14 cellular contexts compared by ENCODE assay signal in the genomic region with DNA sequence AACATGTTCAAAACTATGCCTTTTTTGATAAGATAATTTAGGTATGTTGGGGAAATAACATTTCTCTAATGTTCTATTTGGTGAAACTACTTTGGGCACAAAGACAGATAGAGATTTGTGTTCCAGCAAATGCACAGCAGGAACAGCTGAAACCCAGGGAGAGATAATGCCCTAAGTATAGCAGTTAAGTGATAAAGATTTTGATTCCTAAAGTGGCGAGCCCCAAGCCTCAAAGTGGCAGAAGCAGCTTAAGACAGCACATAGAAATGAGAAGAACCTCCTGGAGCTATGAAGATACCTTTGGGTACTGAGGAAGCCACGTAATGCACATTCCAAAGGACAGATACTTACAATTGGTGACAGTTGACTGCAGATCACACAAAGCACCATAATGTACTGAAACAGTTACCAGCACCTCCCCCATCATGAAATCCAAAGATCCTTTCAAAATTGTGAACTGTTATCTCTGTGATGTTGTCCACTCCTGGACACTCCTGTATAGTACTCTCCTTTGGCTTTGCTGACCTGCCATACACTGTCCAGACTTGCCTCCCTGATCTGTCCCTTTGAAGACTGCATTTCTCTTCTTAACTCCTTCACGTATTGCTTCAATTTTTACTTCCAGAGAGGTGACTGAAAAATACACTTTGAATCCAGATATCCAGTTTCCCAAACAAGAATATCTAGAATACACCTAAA.
A peak's percentile ranks its signal among the peaks of the same experiment; 100 is the strongest.
DNase-seq lines count a peak whose midpoint lies in the region; TF ChIP-seq lines count a peak whose summit lies in the region.
"Had no signal": no experiment of that assay in that cellular context is flagged by ENCODE, and none has a peak within 500 bp of the region (broad histone marks: within the 10 kb centered on the region; RNA-seq: fewer than 3 reads in every experiment).

No MANE protein-coding gene starts in this region.

- peaks cover 14% of the 10 kb centered on the region for H3K9me3 Mint-ChIP-seq in chondrocyte (ENCODE audit: low read depth)
- H3K9me3 Mint-ChIP-seq: HFFc6 had no signal

- H3K27me3 ChIP-seq in cardiac muscle cell (no peaks in the 10 kb centered on the region), left ventricle myocardium inferior (ENCODE audit: low read depth) (no peaks in the 10 kb centered on the region)
- H3K27me3 ChIP-seq: BE2C had no signal

- no peaks in the 10 kb centered on the region for H3K9me3 ChIP-seq in cardiac muscle cell (ENCODE audit: low read depth)
- H3K9me3 ChIP-seq in left ventricle myocardium inferior (replicated peaks), result no peaks in the 10 kb centered on the region
- H3K9me3 ChIP-seq: A549, BE2C had no signal

- no peaks in the 10 kb centered on the region for H3K27me3 Mint-ChIP-seq in chondrocyte (ENCODE audit: low read depth)
- H3K27me3 Mint-ChIP-seq: CD4-positive, alpha-beta memory T cell had no signal

- H3K27ac ChIP-seq in cardiac muscle cell (peak overlapping the region; percentile 87), left ventricle myocardium inferior (replicated peaks) (peak overlapping the region; percentile 65)
- H3K27ac ChIP-seq: A549, C4-2B had no signal

- peak in 1 of 2 donors; percentile 17 for DNase-seq in cardiac muscle cell (ENCODE audit: low read depth in 1 of 2, low spot score in 1 of 2)
- no peak for DNase-seq in left ventricle myocardium inferior
- peak; percentile 22 for DNase-seq in myocyte (ENCODE audit: low read depth)
- no peak for DNase-seq in chondrocyte (ENCODE audit: low spot score)
- DNase-seq in NCI-H446 treated with DMSO at 0.1 percent for 48 hours (lab: John Stamatoyannopoulos, UW), result no peak
- DNase-seq in T-helper 9 cell, result no peak
- DNase-seq: BE2C; CD4-positive, alpha-beta memory T cell; DMS79; HCEC 1CT; HFFc6 had no signal

- H3K4me3 ChIP-seq in cardiac muscle cell, result no peak overlapping the region
- H3K4me3 ChIP-seq in left ventricle myocardium inferior, result peak overlapping the region; percentile 17
- H3K4me3 ChIP-seq: A549, GM12878 had no signal

- H3K4me1 Mint-ChIP-seq in chondrocyte (ENCODE audit: low read depth), result no peaks in the 10 kb centered on the region
- H3K4me1 Mint-ChIP-seq: CD4-positive, alpha-beta memory T cell had no signal

- intact Hi-C loops in left ventricle myocardium inferior (cut with micrococcal nuclease), result no loop called here

- no peaks in the 10 kb centered on the region for H3K36me3 ChIP-seq in cardiac muscle cell
- no peaks in the 10 kb centered on the region for H3K36me3 ChIP-seq in left ventricle myocardium inferior
- H3K36me3 ChIP-seq: BE2C had no signal

- H3K36me3 Mint-ChIP-seq in chondrocyte (ENCODE audit: low read depth), result no peaks in the 10 kb centered on the region
- H3K36me3 Mint-ChIP-seq: CD4-positive, alpha-beta memory T cell had no signal

- no peak overlapping the region for H3K27ac Mint-ChIP-seq in chondrocyte (ENCODE audit: unreplicated experiment)
- H3K27ac Mint-ChIP-seq: CD4-positive, alpha-beta memory T cell; HFFc6 had no signal

- no peak for TF ChIP-seq CTCF in cardiac muscle cell (IDR thresholded peaks at IDR 0.05; ENCODE audit: low read depth, low read length)
- no peak for TF ChIP-seq CTCF in left ventricle myocardium inferior (IDR thresholded peaks at IDR 0.05; ENCODE audit: borderline replicate concordance)
- TF ChIP-seq CTCF in chondrocyte (IDR thresholded peaks at IDR 0.05), result no peak

- peaks cover 44% of the 10 kb centered on the region for H3K4me1 ChIP-seq in cardiac muscle cell (ENCODE audit: low read depth)
- H3K4me1 ChIP-seq in left ventricle myocardium inferior, result peaks cover 23% of the 10 kb centered on the region
- H3K4me1 ChIP-seq: A549, BE2C had no signal

- H3K4me3 Mint-ChIP-seq in chondrocyte (ENCODE audit: unreplicated experiment), result no peak overlapping the region
- H3K4me3 Mint-ChIP-seq: CD4-positive, alpha-beta memory T cell; HFFc6 had no signal
